In the genomic region with DNA sequence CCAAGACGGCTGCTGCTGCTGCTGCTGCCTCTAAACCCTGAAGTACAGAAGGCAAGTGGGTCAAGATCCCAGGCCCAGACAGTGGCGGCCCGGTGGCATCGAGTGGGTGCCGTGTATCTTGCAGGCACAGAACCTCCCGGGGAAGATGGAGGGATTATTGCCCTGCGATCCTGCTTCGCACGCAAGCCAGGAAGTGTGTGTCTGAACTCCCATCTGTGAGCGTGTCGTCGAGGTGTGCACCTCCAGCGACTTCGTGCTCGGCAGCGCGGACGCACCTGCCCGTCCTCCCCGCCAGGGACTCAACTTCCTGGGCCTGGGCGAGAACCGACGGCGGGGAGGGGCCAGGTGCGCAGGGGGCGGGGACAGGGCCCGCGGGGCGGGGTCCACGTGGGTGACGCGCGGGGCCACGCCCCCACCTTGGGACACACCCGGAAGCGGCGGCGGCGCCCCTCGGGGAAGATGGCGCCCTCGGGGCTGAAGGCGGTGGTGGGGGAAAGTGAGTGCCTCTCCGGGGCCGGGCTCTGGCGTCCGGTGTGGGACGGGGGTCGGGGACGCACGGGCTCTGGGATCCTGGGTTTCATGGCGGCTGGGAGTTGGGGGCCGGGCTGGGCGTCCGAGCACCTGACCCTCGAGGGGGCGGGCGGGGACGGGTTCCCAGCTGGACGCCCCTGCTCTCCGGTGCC, we compare ENCODE assay signal across 8 cellular contexts. TPM values are rescaled to one million over a fixed set of nuclear protein-coding genes. Genes with fewer than 3 reads are reported as not detected.
DNase-seq lines count a peak whose midpoint lies in the region; ATAC-seq, FAIRE-seq and TF ChIP-seq lines count a peak whose summit lies in the region.

A gene (plus strand): TSS at position 420 of the 683 bp plus-strand sequence. CDS start 40 bp downstream, at position 460.

- intact Hi-C loops in heart left ventricle (cut with DNase I) = no loop called here

- H3K27me3 ChIP-seq in heart left ventricle = peaks cover 2 to 38% (median 17%) of the 10 kb centered on the region in 9 donors

- 2 to 17% (median 6%) methylated on average over 1 to 61 of the region's 61 CpGs for WGBS in heart left ventricle, 4 donors

- H3K9ac ChIP-seq in SK-N-MC (ENCODE audit: insufficient read length) = peak within 1 kb of the TSS; percentile 87

- DNase-seq in AG20443 (ENCODE audit: low spot score) = peak; percentile 68
- peak; percentile 97 for DNase-seq in GM19239 (ENCODE audit: insufficient read length, low spot score)
- DNase-seq in SK-N-MC (ENCODE audit: low read depth, low spot score) = no peak
- DNase-seq in activated naive CD4-positive, alpha-beta T cell treated with Interleukin-2 at 50 U/mL for 16 hours = peak; percentile 90
- DNase-seq in heart left ventricle = peak in 4 of 5 donors; percentile 3 to 87 (median 58)
- no peak for DNase-seq in retinal pigment epithelial cell (ENCODE audit: low read depth)

- ATAC-seq in heart left ventricle (peak in 3 of 4 donors; percentile 63 to 72 (median 66)), GM21619 (IDR thresholded peaks at IDR 0.05; ENCODE audit: unreplicated experiment) (no peak)

- peak within 1 kb of the TSS; percentile 78 to 92 (median 88) for H3K4me3 Mint-ChIP-seq in IgD-negative memory B cell

- H3K4me3 ChIP-seq in SK-N-MC (peak within 1 kb of the TSS; percentile 76), heart left ventricle (peak within 1 kb of the TSS; percentile 9 to 75 (median 36)), retinal pigment epithelial cell (ENCODE audit: low read length) (peak within 1 kb of the TSS; percentile 71)

- FAIRE-seq in GM19239 (lab: Jason Lieb, UNC) = peak; percentile 91

- peaks cover 0 to 18% (median 13%) of the 10 kb centered on the region in 3 donors for H3K4me1 Mint-ChIP-seq in IgD-negative memory B cell

- H3K27ac Mint-ChIP-seq in IgD-negative memory B cell = peak within 1 kb of the TSS; percentile 67 to 88 (median 86)

- TF ChIP-seq CTCF in heart left ventricle (IDR thresholded peaks at IDR 0.05) (no peak), retinal pigment epithelial cell (conservative IDR thresholded peaks at IDR 0.05; ENCODE audit: low read depth, low read length) (no peak)

- peaks cover 0 to 2% (median 0%) of the 10 kb centered on the region in 3 donors for H3K9me3 Mint-ChIP-seq in IgD-negative memory B cell

- no peaks in the 10 kb centered on the region for H3K27me3 Mint-ChIP-seq in IgD-negative memory B cell

- peaks cover 0 to 27% (median 0%) of the 10 kb centered on the region in 12 donors for H3K4me1 ChIP-seq in heart left ventricle

- H3K27ac ChIP-seq in SK-N-MC = no peak within 1 kb of the TSS
- peak within 1 kb of the TSS in 6 of 12 donors; percentile 6 to 90 (median 28) for H3K27ac ChIP-seq in heart left ventricle

- no peaks in the 10 kb centered on the region for H3K36me3 ChIP-seq in SK-N-MC (ENCODE audit: insufficient read depth, low read length)
- peaks cover 0 to 10% (median 0%) of the 10 kb centered on the region in 9 donors for H3K36me3 ChIP-seq in heart left ventricle

- TF ChIP-seq POLR2A in heart left ventricle (IDR thresholded peaks at IDR 0.05) = no peak

- H3K36me3 Mint-ChIP-seq in IgD-negative memory B cell = peaks cover 1% of the 10 kb centered on the region

- H3K9me3 ChIP-seq in SK-N-MC (ENCODE audit: low read depth, low read length) (no peaks in the 10 kb centered on the region), heart left ventricle (no peaks in the 10 kb centered on the region)

RNA-seq across cellular contexts. Expression of the gene that starts here (rescaled TPM):
- 70.2 TPM for polyA plus RNA-seq in IgD-negative memory B cell
- total RNA-seq in heart left ventricle = 10 to 100 TPM in 2 of 9 donors, 1 to 10 TPM in 7; 1.2 to 46.7 (median 4.7) TPM
- polyA plus RNA-seq in heart left ventricle = 1 to 10 TPM; 4.2 to 6.7 TPM

Comparison
In these comparisons a context has a peak if more than half of its experiments do, and no peak if none do; other contexts are left out.
1. DNase-seq: peak in AG20443 (single experiment), GM19239 (single experiment), activated naive CD4-positive, alpha-beta T cell treated with Interleukin-2 at 50 U/mL for 16 hours (single experiment) and heart left ventricle (4 of 5); none in SK-N-MC (single experiment) and retinal pigment epithelial cell (single experiment).
2. Peak in every context shown above with its lines, with median percentiles within 50 percentile points of each other: H3K4me3 ChIP-seq.